ENCODE assay signal across 28 cellular contexts in the genomic region with DNA sequence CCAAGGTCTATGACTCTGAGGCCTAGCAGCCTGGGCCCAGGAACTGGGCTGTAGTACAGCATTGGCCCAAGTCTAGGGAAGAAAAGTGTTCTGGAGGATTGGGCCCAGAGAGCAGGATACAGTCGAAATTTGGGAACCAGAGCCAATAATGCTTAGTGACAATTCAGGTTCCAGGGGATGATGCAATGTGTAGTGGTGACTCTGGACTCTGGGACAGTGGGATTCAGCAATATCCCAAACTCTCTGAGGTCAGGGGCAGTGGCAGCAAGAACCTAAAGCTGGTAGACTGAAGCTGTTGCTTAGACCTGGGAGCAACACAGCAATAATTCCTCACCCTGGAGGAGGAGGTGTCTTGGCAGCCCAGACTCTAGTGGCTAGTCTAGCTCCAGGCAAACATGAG.
DNase-seq lines count a peak whose midpoint lies in the region; ATAC-seq, FAIRE-seq and TF ChIP-seq lines count a peak whose summit lies in the region.
"Had no signal": no experiment of that assay in that cellular context is flagged by ENCODE, and none has a peak within 500 bp of the region (broad histone marks: within the 10 kb centered on the region; RNA-seq: fewer than 3 reads in every experiment).

No MANE protein-coding gene starts in this region.

- peaks cover 11% of the 10 kb centered on the region for H3K9me3 Mint-ChIP-seq in activated T-cell treated with anti-CD3 and anti-CD28 coated beads, Interleukin-2, amount 50 U/mL, for 24 hours

- no peak overlapping the region for H2BK20ac ChIP-seq in IMR-90 (ENCODE audit: low read depth, low read length)

- FAIRE-seq in HepG2 (lab: Jason Lieb, UNC): no peak
- FAIRE-seq: A549, GM12878, GM12892, GM18507, GM19239 had no signal

- ATAC-seq in IMR-90 (ENCODE audit: low read depth): no peak
- no peak for ATAC-seq in HepG2
- peak; percentile 46 to 87 (median 81) for ATAC-seq in right lobe of liver
- peak; percentile 16 for ATAC-seq in upper lobe of right lung
- no peak for ATAC-seq in Right ventricle myocardium inferior
- ATAC-seq in GM18519 (IDR thresholded peaks at IDR 0.05; ENCODE audit: low FRiP score, unreplicated experiment): no peak
- ATAC-seq: A549, GM12878 had no signal

- no peak for TF ChIP-seq CTCF in IMR-90 (conservative IDR thresholded peaks at IDR 0.05; ENCODE audit: low read depth, low read length)
- TF ChIP-seq CTCF in HepG2 (CRISPR knock-in tag; IDR thresholded peaks at IDR 0.05): no peak
- no peak for TF ChIP-seq CTCF in right lobe of liver (IDR thresholded peaks at IDR 0.05)
- TF ChIP-seq CTCF in upper lobe of right lung (IDR thresholded peaks at IDR 0.05): no peak

- H2AK5ac ChIP-seq in IMR-90 (ENCODE audit: low read depth, low read length): no peak overlapping the region

- H3K4me1 ChIP-seq in IMR-90 (ENCODE audit: control insufficient read depth, insufficient read depth, low read length): peaks cover 4% of the 10 kb centered on the region
- H3K4me1 ChIP-seq in HepG2 (ENCODE audit: insufficient read depth, low read length): peaks cover 9% of the 10 kb centered on the region; the same call in 1 of the 2 replicates
- H3K4me1 ChIP-seq in right lobe of liver: no peaks in the 10 kb centered on the region
- H3K4me1 ChIP-seq in upper lobe of right lung: no peaks in the 10 kb centered on the region
- H3K4me1 ChIP-seq: A549 had no signal

- H3K56ac ChIP-seq in IMR-90 (ENCODE audit: extremely low read depth, insufficient read depth, low read length): no peak overlapping the region

- H3K9me3 ChIP-seq in IMR-90 (ENCODE audit: control insufficient read depth, insufficient read depth, low read length) (peaks cover 1% of the 10 kb centered on the region; the same call in 1 of the 2 replicates), HepG2 (ENCODE audit: low read length) (peaks cover 16% of the 10 kb centered on the region), right lobe of liver (no peaks in the 10 kb centered on the region), upper lobe of right lung (no peaks in the 10 kb centered on the region)
- H3K9me3 ChIP-seq: A549 had no signal

- BruUV-seq in IMR-90 (replicated peaks; lab: Mats Ljungman, UMichigan): no TSS peak
- BruUV-seq in HepG2 (replicated peaks; lab: Mats Ljungman, UMichigan): no TSS peak

- H3K9ac ChIP-seq in IMR-90 (ENCODE audit: low read depth, low read length) (no peak overlapping the region), HepG2 (ENCODE audit: insufficient read depth, low read depth, low read length) (no peak overlapping the region)
- H3K9ac ChIP-seq: BLaER1 treated with 17β-estradiol and CSF1 and Interleukin-3, amounts not matched to agents 10 nM and 100 nM had no signal

- H3K4me3 Mint-ChIP-seq in activated T-cell treated with anti-CD3 and anti-CD28 coated beads, Interleukin-2, amount 50 U/mL, for 24 hours: no peak overlapping the region
- H3K4me3 Mint-ChIP-seq: B cell; CD4-positive, alpha-beta memory T cell; CD4-positive, CD25-positive, alpha-beta regulatory T cell; CD8-positive, alpha-beta memory T cell had no signal

- no peak overlapping the region for H3K14ac ChIP-seq in IMR-90 (replicated peaks; ENCODE audit: low read depth, low read length)

- DNase-seq in IMR-90 (no peak), HepG2 (ENCODE audit: low spot score) (no peak), right lobe of liver (no peak), upper lobe of right lung (no peak), Right ventricle myocardium inferior (ENCODE audit: missing footprints) (no peak)
- DNase-seq in activated T-cell treated with anti-CD3 and anti-CD28 coated beads, Interleukin-2, amount 50 U/mL, for 24 hours: no peak
- DNase-seq: AML-193; CD4-positive, alpha-beta memory T cell; CD4-positive, CD25-positive, alpha-beta regulatory T cell; CD8-positive, alpha-beta memory T cell; COR-L47; DMS 273 treated with DMSO at 0.1 percent for 48 hours; DMS153; DMS53; DMS79; DND-41; EL; GDM1 had no signal

- H4K20me1 ChIP-seq in IMR-90 (ENCODE audit: insufficient read depth, low read length): no peaks in the 10 kb centered on the region
- H4K20me1 ChIP-seq in HepG2 (ENCODE audit: insufficient read depth, low read length): no peaks in the 10 kb centered on the region
- H4K20me1 ChIP-seq: BLaER1 treated with 17β-estradiol and CSF1 and Interleukin-3, amounts not matched to agents 10 nM and 100 nM had no signal

- no peaks in the 10 kb centered on the region for H3K36me3 Mint-ChIP-seq in activated T-cell treated with anti-CD3 and anti-CD28 coated beads, Interleukin-2, amount 50 U/mL, for 24 hours (ENCODE audit: low read depth)
- H3K36me3 Mint-ChIP-seq: CD4-positive, alpha-beta memory T cell; CD4-positive, CD25-positive, alpha-beta regulatory T cell; CD8-positive, alpha-beta memory T cell had no signal

- H3K27ac ChIP-seq in IMR-90 (ENCODE audit: insufficient read depth, low read length) (no peak overlapping the region), HepG2 (ENCODE audit: extremely low read length, insufficient read depth, low read length) (no peak overlapping the region), right lobe of liver (no peak overlapping the region), upper lobe of right lung (no peak overlapping the region)
- H3K27ac ChIP-seq: 22Rv1; A549; BLaER1 treated with 17β-estradiol and CSF1 and Interleukin-3, amounts not matched to agents 10 nM and 100 nM; C4-2B had no signal

- TF ChIP-seq POLR2A in IMR-90 (IDR thresholded peaks at IDR 0.05; ENCODE audit: low read depth, low read length) (no peak), HepG2 (IDR thresholded peaks at IDR 0.05; ENCODE audit: insufficient read depth in 1 of 2, low read depth in 2 of 2, low read length in 2 of 2) (no peak), right lobe of liver (IDR thresholded peaks at IDR 0.05) (no peak)

- H3K27ac Mint-ChIP-seq in activated T-cell treated with anti-CD3 and anti-CD28 coated beads, Interleukin-2, amount 50 U/mL, for 24 hours: no peak overlapping the region
- H3K27ac Mint-ChIP-seq: B cell; CD4-positive, alpha-beta memory T cell; CD4-positive, CD25-positive, alpha-beta regulatory T cell; CD8-positive, alpha-beta memory T cell had no signal

- dilution Hi-C loops in IMR-90 (cut with HindIII; ENCODE audit: low sequenced_read_pairs, unreplicated experiment): no loop called here

- no peak overlapping the region for H2AK9ac ChIP-seq in IMR-90 (replicated peaks; ENCODE audit: low read depth, low read length, poor library complexity)

- no peak for TF ChIP-seq RAD21 in IMR-90 (IDR thresholded peaks at IDR 0.05; ENCODE audit: low read length)
- TF ChIP-seq RAD21 in HepG2 (CRISPR knock-in tag; IDR thresholded peaks at IDR 0.05): no peak

- no peak overlapping the region for H3K4me3 ChIP-seq in IMR-90 (ENCODE audit: insufficient read depth, low read depth, low read length)
- no peak overlapping the region for H3K4me3 ChIP-seq in HepG2 (replicated peaks in 1 of 3; ENCODE audit: insufficient read depth in 1 of 3, low read depth in 2 of 3, low read length in 3 of 3)
- no peak overlapping the region for H3K4me3 ChIP-seq in right lobe of liver
- no peak overlapping the region for H3K4me3 ChIP-seq in upper lobe of right lung
- H3K4me3 ChIP-seq: A549; BLaER1 treated with 17β-estradiol and CSF1 and Interleukin-3, amounts not matched to agents 10 nM and 100 nM; GM12878 had no signal

- in situ Hi-C loops in IMR-90 (cut with MboI; ENCODE audit: low sequenced_read_pairs) (loop anchor here (25.0 kb wide), 1 partner anchor 201 kb away; no protein-coding TSS in a partner anchor), HepG2 (cut with HindIII; ENCODE audit: extremely low pct_ligation_motif_present, low pct_unique_long_range_greater_than_20kb) (loop anchor here (10.0 kb wide), 1 partner anchor 579 kb away; the partner anchor contains the start of gene EFNB2)

- H3K27me3 ChIP-seq in IMR-90 (ENCODE audit: control insufficient read depth, insufficient read depth, low read length) (no peaks in the 10 kb centered on the region), HepG2 (ENCODE audit: control insufficient read depth in 1 of 2, insufficient read depth in 2 of 2, low read length in 2 of 2) (no peaks in the 10 kb centered on the region), right lobe of liver (no peaks in the 10 kb centered on the region), upper lobe of right lung (no peaks in the 10 kb centered on the region)
- H3K27me3 ChIP-seq: BLaER1 treated with 17β-estradiol and CSF1 and Interleukin-3, amounts not matched to agents 10 nM and 100 nM had no signal

- H3K18ac ChIP-seq in IMR-90 (ENCODE audit: low read depth, low read length): no peak overlapping the region

- no peak overlapping the region for H2BK5ac ChIP-seq in IMR-90 (ENCODE audit: low read depth, low read length, poor library complexity, severe bottlenecking)

- no peak overlapping the region for H3K4me2 ChIP-seq in IMR-90 (ENCODE audit: low read depth, low read length)
- no peak overlapping the region for H3K4me2 ChIP-seq in HepG2 (ENCODE audit: low read depth, low read length)
- H3K4me2 ChIP-seq: A549; BLaER1 treated with 17β-estradiol and CSF1 and Interleukin-3, amounts not matched to agents 10 nM and 100 nM had no signal

- H3K4me1 Mint-ChIP-seq in activated T-cell treated with anti-CD3 and anti-CD28 coated beads, Interleukin-2, amount 50 U/mL, for 24 hours (ENCODE audit: low read depth): no peaks in the 10 kb centered on the region
- H3K4me1 Mint-ChIP-seq: B cell; CD4-positive, alpha-beta memory T cell; CD4-positive, CD25-positive, alpha-beta regulatory T cell; CD8-positive, alpha-beta memory T cell had no signal

- no peak overlapping the region for H4K91ac ChIP-seq in IMR-90 (ENCODE audit: insufficient read depth, low read depth, low read length)

- CTCF ChIA-PET in IMR-90 (lab: Yijun Ruan, JAX) (no interaction called here), HepG2 (lab: Yijun Ruan, JAX; ENCODE audit: low intra/inter-chr PET ratio, low total read pairs) (no interaction called here)

- H2BK15ac ChIP-seq in IMR-90 (ENCODE audit: low read depth, low read length): no peak overlapping the region

- H3K36me3 ChIP-seq in IMR-90 (ENCODE audit: control insufficient read depth, insufficient read depth, low read length) (no peaks in the 10 kb centered on the region), HepG2 (replicated peaks in 1 of 2; ENCODE audit: control insufficient read depth in 1 of 2, insufficient read depth in 2 of 2, low read length in 2 of 2) (no peaks in the 10 kb centered on the region), right lobe of liver (no peaks in the 10 kb centered on the region), upper lobe of right lung (no peaks in the 10 kb centered on the region)

- TF ChIP-seq EP300 in HepG2 (IDR thresholded peaks at IDR 0.05; ENCODE audit: low read depth in 2 of 2, low read length in 2 of 2): no peak
- TF ChIP-seq EP300 in HepG2 (CRISPR knock-in tag; IDR thresholded peaks at IDR 0.05; ENCODE audit: borderline replicate concordance): no peak

- H2AFZ ChIP-seq in IMR-90 (replicated peaks; ENCODE audit: low read length, poor library complexity) (no peak overlapping the region), HepG2 (ENCODE audit: low read length) (no peak overlapping the region)

- no peak overlapping the region for H3K4ac ChIP-seq in IMR-90 (ENCODE audit: low read depth, low read length)

- H3K27me3 Mint-ChIP-seq in activated T-cell treated with anti-CD3 and anti-CD28 coated beads, Interleukin-2, amount 50 U/mL, for 24 hours: no peaks in the 10 kb centered on the region
- H3K27me3 Mint-ChIP-seq: B cell; CD4-positive, CD25-positive, alpha-beta regulatory T cell; CD8-positive, alpha-beta memory T cell had no signal

- no peak overlapping the region for H2BK120ac ChIP-seq in IMR-90 (ENCODE audit: low read depth, low read length)

- no peaks in the 10 kb centered on the region for H3K79me1 ChIP-seq in IMR-90 (ENCODE audit: low read depth in 1 of 2, low read length in 2 of 2)

- no peak overlapping the region for H3K23ac ChIP-seq in IMR-90 (ENCODE audit: low read depth, low read length)

- WGBS in IMR-90 (ENCODE audit: extremely low coverage in 2 of 2, insufficient read length in 1 of 2), 2 experiments: no CpG with 5 or more reads among the region's 1 CpG
- 0% methylated on average over 1 of the region's 1 CpG for WGBS in HepG2 (ENCODE audit: low lambda C conversion rate)
- 14% methylated on average over 1 of the region's 1 CpG for WGBS in right lobe of liver (ENCODE audit: insufficient coverage, low coverage, low lambda C conversion rate, missing lambda C conversion rate)

- no peak overlapping the region for H4K8ac ChIP-seq in IMR-90 (ENCODE audit: low read depth in 2 of 2, low read length in 2 of 2)

- intact Hi-C loops in IMR-90 (cut with micrococcal nuclease) (no loop called here), HepG2 (cut with micrococcal nuclease; ENCODE audit: unreplicated experiment) (no loop called here), right lobe of liver (cut with DNase I) (no loop called here), upper lobe of right lung (cut with DNase I) (no loop called here), Right ventricle myocardium inferior (cut with DNase I) (no loop called here)

- POLR2A ChIA-PET in IMR-90 (lab: Charles Lee; ENCODE audit: unreplicated experiment) (no interaction called here), HepG2 (lab: Yijun Ruan, JAX) (no interaction called here)

- no peaks in the 10 kb centered on the region; the same call in 1 of the 2 replicates for H3K9me1 ChIP-seq in IMR-90 (ENCODE audit: insufficient read depth, low read length)

- no peak overlapping the region for H4K5ac ChIP-seq in IMR-90 (ENCODE audit: low read depth, low read length)

- H3K79me2 ChIP-seq in HepG2 (ENCODE audit: insufficient read depth, low read length): no peaks in the 10 kb centered on the region

Comparison
In these comparisons a context has a peak if more than half of its experiments do, and no peak if none do; other contexts are left out.
1. ATAC-seq: peak in right lobe of liver (4 of 4) and upper lobe of right lung (single experiment); none in IMR-90 (single experiment), HepG2 (single experiment), Right ventricle myocardium inferior (single experiment) and GM18519 (single experiment).